In the genomic region with DNA sequence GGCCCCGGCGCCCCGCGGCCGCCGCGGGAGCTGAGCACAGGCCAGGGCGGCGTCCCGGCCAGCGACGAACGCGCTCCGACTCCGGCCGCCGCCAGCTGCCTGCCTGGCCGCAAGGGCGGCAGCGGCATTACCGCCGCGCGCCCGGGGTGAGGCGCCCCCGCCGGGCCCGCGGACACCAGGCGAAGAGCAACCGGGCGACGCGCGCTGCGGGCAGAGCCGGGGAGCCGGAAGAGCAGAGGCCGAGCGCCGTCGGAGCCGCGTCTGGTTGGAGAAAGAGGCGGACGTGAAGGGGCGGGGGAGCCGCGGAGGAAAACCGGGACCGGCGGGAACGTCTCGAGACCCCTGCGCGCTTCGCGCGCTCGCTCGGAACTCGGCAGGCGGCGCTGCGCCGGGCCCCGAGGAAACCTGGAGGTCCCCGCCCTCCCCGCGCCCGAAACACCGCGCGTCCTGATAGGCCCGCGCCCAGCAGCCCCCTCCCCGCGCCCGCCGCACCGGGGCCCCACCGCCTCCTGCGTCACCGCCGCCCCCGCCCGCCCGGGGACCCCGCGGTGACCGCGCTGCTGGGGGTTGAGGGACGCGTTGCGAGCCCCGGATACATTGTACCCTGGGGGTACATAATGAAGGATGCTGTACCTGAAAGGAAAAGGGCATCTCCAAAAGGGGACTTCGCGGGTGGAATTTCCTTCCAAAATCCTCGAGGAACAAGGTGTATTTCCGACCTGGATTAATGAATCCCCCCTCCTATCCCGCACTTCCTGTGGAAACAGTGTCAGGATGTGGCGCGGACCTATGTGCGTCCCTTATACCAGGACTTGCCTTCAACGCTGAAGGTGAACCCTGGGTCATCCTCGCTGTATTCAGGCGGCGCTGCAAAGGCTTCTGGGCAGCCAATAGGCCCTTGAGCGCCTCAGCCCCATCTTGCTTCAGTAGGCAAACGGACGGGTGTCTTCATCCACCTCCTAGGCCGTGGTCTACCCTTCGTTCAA, we compare ENCODE assay signal across 8 cellular contexts. TPM values are rescaled to one million over a fixed set of nuclear protein-coding genes. Genes with fewer than 3 reads are reported as not detected.
DNase-seq lines count a peak whose midpoint lies in the region; ATAC-seq and TF ChIP-seq lines count a peak whose summit lies in the region.

No MANE protein-coding gene starts in this region.

- H3K79me2 ChIP-seq in DOHH2 (ENCODE audit: control insufficient read depth, low read length) = peaks cover 40% of the 10 kb centered on the region

- peaks cover 8% of the 10 kb centered on the region; the same call in 1 of the 2 replicates for H3F3A ChIP-seq in DOHH2 (ENCODE audit: control insufficient read depth, insufficient read depth)

- peak overlapping the region; percentile 99 for H3K4me3 Mint-ChIP-seq in neural crest cell

- no peaks in the 10 kb centered on the region for H4K20me1 ChIP-seq in DOHH2 (ENCODE audit: control insufficient read depth, insufficient read depth, low read depth, low read length)

- H3K27me3 ChIP-seq in DOHH2 (ENCODE audit: control insufficient read depth, low read length) (peaks cover 3% of the 10 kb centered on the region; the same call in 1 of the 2 replicates), HUES64 (ENCODE audit: insufficient read depth, low read length) (peaks cover 9% of the 10 kb centered on the region; the same call in 1 of the 2 replicates), thyroid gland (no peaks in the 10 kb centered on the region)

- ATAC-seq in GM21447 (IDR thresholded peaks at IDR 0.05; ENCODE audit: unreplicated experiment) = peak; percentile 69

- H3K9me3 Mint-ChIP-seq in neural crest cell = no peaks in the 10 kb centered on the region

- peak overlapping the region; percentile 81 for H3K9ac ChIP-seq in HUES64 (ENCODE audit: low read depth, low read length)

- peak overlapping the region; percentile 96 for H3K27ac Mint-ChIP-seq in neural crest cell (ENCODE audit: unreplicated experiment)

- H3K9me2 ChIP-seq in DOHH2 (replicated peaks; ENCODE audit: control insufficient read depth, low read length) = no peaks in the 10 kb centered on the region

- H3K27ac ChIP-seq in DOHH2 (ENCODE audit: low read depth, low read length) = peak overlapping the region; percentile 70
- peak overlapping the region; percentile 87 for H3K27ac ChIP-seq in HUES64 (ENCODE audit: low read depth, low read length)
- no peak overlapping the region for H3K27ac ChIP-seq in thyroid gland

- peak in 1 of 2 donors; percentile 35 for TF ChIP-seq POLR2A in thyroid gland (IDR thresholded peaks at IDR 0.05)

- intact Hi-C loops in thyroid gland (cut with DNase I) = no loop called here

- no peaks in the 10 kb centered on the region for H3K27me3 Mint-ChIP-seq in neural crest cell (ENCODE audit: low read depth)

- H3K9me3 ChIP-seq in DOHH2 (ENCODE audit: control insufficient read depth, insufficient read depth, low read length) (no peaks in the 10 kb centered on the region), HUES64 (ENCODE audit: insufficient read depth, low read depth, low read length) (no peaks in the 10 kb centered on the region), thyroid gland (no peaks in the 10 kb centered on the region)

- H3K4me2 ChIP-seq in DOHH2 (ENCODE audit: low read length) = peak overlapping the region; percentile 86

- 1% methylated on average over 115 of the region's 115 CpGs for whole genome bisulfite sequencing in HUES64
- 3 to 8% methylated on average over 16 to 52 of the region's 115 CpGs for WGBS in thyroid gland, 2 donors

- H3K36me3 Mint-ChIP-seq in neural crest cell (ENCODE audit: low read depth) = no peaks in the 10 kb centered on the region

- DNase-seq in OCI-M1 (lab: John Stamatoyannopoulos, UW) = peak; percentile 83
- peak; percentile 37 for DNase-seq in activated gamma-delta T cell (lab: John Stamatoyannopoulos, UW)
- DNase-seq in foreskin melanocyte = peak; percentile 64
- DNase-seq in neural crest cell (ENCODE audit: low read depth, low spot score) = peak; percentile 69
- DNase-seq in thyroid gland = peak; percentile 56 to 68

- TF ChIP-seq CTCF in DOHH2 (IDR thresholded peaks at IDR 0.05; ENCODE audit: low read depth, low read length, poor library complexity, severe bottlenecking) (peak; percentile 28), neural crest cell (conservative IDR thresholded peaks at IDR 0.05) (peak; percentile 61), thyroid gland (IDR thresholded peaks at IDR 0.05) (peak in 3 of 6 experiments; percentile 16 to 52 (median 35))

- H3K36me3 ChIP-seq in DOHH2 (ENCODE audit: control insufficient read depth, low read length) (no peaks in the 10 kb centered on the region), HUES64 (ENCODE audit: insufficient read depth, low read length) (no peaks in the 10 kb centered on the region), thyroid gland (no peaks in the 10 kb centered on the region)

- H3K4me1 ChIP-seq in DOHH2 (ENCODE audit: control insufficient read depth, low read length) = peaks cover 34% of the 10 kb centered on the region
- peaks cover 44% of the 10 kb centered on the region for H3K4me1 ChIP-seq in HUES64 (ENCODE audit: insufficient read depth, low read length)
- peaks cover 4 to 11% of the 10 kb centered on the region in 2 donors for H3K4me1 ChIP-seq in thyroid gland

- H3K4me1 Mint-ChIP-seq in neural crest cell = peaks cover 48% of the 10 kb centered on the region

- H3K4me3 ChIP-seq in DOHH2 (ENCODE audit: low read length) (peak overlapping the region; percentile 87), HUES64 (ENCODE audit: low read length) (peak overlapping the region; percentile 86), thyroid gland (replicated peaks in 1 of 3) (peak overlapping the region; percentile 22 to 47 (median 42))

RNA-seq across cellular contexts. Expression of a gene that starts 1.0 kb away (rescaled TPM):
- 15.7 TPM for polyA plus RNA-seq in HUES64 (2013, experiment 1 of 2)
- polyA plus RNA-seq in HUES64 (2013, experiment 2 of 2) = 20.0 TPM
- 40.0 and 43.4 TPM in 2 replicates for total RNA-seq in neural crest cell
- total RNA-seq in thyroid gland = 1 to 10 TPM; 1.3 to 2.6 (median 2.5) TPM

Comparison
In these comparisons a context has a peak if more than half of its experiments do, and no peak if none do; other contexts are left out.
1. H3K27ac ChIP-seq: peak in DOHH2 (single experiment) and HUES64 (single experiment); none in thyroid gland (0 of 3).
2. RNA of a gene that starts 1.0 kb away (total RNA-seq): 40.0 to 43.4 TPM in neural crest cell; 1.3 to 2.6 TPM in thyroid gland; every median in the first group is over 10 times any median in the second.
3. Peak in every context shown above with its lines, with median percentiles within 50 percentile points of each other: H3K4me3 ChIP-seq and DNase-seq.